In genomic region chr9:36765468-36766341, GRCh38 we compare ENCODE assay signal across 8 cellular contexts.
A peak's percentile ranks its signal among the peaks of the same experiment; 100 is the strongest.
DNase-seq lines count a peak whose midpoint lies in the region; ATAC-seq and TF ChIP-seq lines count a peak whose summit lies in the region.

No MANE protein-coding gene starts in this region.

- H3K36me3 ChIP-seq in colonic mucosa: no peaks in the 10 kb centered on the region

- DNase-seq in NCI-H2171 (lab: John Stamatoyannopoulos, UW) (peak; percentile 94), colonic mucosa (peak; percentile 66), lung microvascular endothelial cell (ENCODE audit: low read depth in 2 of 2) (peak; percentile 9 to 17), hepatic stellate cell (ENCODE audit: low spot score) (no peak)
- DNase-seq in stimulated activated CD8-positive, alpha-beta memory T cell treated with anti-CD3 and anti-CD28 coated beads, Interleukin-12 subunit alpha, Interleukin-12 subunit beta, amount 100 ng/mL, for 1 hour (ENCODE audit: low read depth): peak; percentile 77

- intact Hi-C loops in colonic mucosa (cut with DNase I): no loop called here

- no peaks in the 10 kb centered on the region for H3K9me3 ChIP-seq in colonic mucosa

- peak; percentile 99 for ATAC-seq in GM18858 (IDR thresholded peaks at IDR 0.05; ENCODE audit: unreplicated experiment)
- ATAC-seq in HG03045 (IDR thresholded peaks at IDR 0.05; ENCODE audit: unreplicated experiment): peak; percentile 99
- ATAC-seq in activated CD4-positive, CD25-positive, alpha-beta regulatory T cell treated with anti-CD3 and anti-CD28 coated beads, Interleukin-2, amount 50 U/mL, for 24 hours: peak; percentile 99

- H3K27me3 ChIP-seq in colonic mucosa: no peaks in the 10 kb centered on the region

- peak overlapping the region; percentile 36 for H3K4me3 ChIP-seq in colonic mucosa

- no peaks in the 10 kb centered on the region for H3K4me1 ChIP-seq in colonic mucosa

- no peak for TF ChIP-seq CTCF in colonic mucosa (IDR thresholded peaks at IDR 0.05)

- H3K27ac ChIP-seq in colonic mucosa: no peak overlapping the region

- H3K9ac ChIP-seq in colonic mucosa (ENCODE audit: low read depth in 2 of 2, low read length in 2 of 2): peak overlapping the region in 1 of 2 donors; percentile 9
